In the genomic region with DNA sequence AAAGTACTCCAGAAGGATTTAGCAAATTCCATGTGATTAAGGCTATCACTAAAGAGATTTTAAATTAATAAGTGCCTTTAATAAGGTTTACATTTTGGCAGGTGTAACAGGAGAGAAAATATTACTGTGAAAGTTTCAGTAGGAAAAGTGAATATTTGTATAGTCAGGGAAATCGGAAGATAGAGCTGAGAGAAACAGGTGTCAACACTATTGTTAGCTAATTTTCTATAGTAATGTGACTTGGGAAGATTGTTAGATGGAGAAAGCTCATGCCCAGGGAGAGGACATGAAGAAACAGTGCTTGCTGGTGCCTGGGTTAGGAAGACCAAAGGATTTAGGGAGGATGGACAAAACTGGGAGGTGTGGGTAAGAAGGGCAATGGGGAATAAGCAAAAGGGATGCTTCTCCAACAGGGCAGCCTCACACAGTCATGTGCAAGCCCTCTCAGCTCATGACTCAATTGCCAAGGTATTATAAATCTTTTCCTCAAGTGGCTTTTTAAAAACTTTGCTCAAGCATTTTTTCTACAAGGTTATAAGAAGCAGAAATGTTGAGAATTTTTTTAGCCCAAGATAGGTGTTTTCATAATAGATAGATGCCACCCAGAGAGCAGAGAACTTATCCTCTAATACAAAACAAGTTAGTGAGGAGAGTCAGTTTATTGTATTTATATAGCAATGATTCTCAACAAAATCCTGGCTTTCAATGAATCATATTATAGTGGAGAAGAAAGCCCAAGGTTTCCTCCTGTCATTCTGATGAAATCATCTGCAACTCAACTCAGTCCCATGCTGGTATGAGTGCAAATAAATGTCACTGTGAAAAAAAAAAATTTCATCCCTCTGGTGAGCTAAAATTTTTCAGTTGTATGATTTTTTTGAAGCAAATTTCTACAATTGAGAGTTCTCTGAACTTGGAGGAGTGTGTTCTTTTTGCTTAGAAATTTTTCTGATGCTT, we compare ENCODE assay signal across 1 cellular context.
TF ChIP-seq lines count a peak whose summit lies in the region.

No MANE protein-coding gene starts in this region.

TF ChIP-seq in HEK293, 187 proteins besides CTCF, POLR2A, EP300 and RAD21 (continued from another document):
- TF ChIP-seq, protein P1, sequence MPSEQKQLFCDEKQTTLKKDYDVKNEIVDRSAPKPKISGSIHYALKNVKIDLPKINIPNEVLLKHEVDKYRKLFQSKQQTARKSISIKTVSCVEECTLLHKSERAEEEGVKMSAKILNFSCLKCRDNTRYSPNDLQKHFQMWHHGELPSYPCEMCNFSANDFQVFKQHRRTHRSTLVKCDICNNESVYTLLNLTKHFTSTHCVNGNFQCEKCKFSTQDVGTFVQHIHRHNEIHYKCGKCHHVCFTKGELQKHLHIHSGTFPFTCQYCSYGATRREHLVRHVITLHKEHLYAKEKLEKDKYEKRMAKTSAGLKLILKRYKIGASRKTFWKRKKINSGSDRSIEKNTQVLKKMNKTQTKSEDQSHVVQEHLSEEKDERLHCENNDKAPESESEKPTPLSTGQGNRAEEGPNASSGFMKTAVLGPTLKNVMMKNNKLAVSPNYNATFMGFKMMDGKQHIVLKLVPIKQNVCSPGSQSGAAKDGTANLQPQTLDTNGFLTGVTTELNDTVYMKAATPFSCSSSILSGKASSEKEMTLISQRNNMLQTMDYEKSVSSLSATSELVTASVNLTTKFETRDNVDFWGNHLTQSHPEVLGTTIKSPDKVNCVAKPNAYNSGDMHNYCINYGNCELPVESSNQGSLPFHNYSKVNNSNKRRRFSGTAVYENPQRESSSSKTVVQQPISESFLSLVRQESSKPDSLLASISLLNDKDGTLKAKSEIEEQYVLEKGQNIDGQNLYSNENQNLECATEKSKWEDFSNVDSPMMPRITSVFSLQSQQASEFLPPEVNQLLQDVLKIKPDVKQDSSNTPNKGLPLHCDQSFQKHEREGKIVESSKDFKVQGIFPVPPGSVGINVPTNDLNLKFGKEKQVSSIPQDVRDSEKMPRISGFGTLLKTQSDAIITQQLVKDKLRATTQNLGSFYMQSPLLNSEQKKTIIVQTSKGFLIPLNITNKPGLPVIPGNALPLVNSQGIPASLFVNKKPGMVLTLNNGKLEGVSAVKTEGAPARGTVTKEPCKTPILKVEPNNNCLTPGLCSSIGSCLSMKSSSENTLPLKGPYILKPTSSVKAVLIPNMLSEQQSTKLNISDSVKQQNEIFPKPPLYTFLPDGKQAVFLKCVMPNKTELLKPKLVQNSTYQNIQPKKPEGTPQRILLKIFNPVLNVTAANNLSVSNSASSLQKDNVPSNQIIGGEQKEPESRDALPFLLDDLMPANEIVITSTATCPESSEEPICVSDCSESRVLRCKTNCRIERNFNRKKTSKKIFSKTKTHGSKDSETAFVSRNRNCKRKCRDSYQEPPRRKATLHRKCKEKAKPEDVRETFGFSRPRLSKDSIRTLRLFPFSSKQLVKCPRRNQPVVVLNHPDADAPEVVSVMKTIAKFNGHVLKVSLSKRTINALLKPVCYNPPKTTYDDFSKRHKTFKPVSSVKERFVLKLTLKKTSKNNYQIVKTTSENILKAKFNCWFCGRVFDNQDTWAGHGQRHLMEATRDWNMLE (tag by site-specific recombination; conservative IDR thresholded peaks at IDR 0.05; ENCODE audit: low read depth) = 0 out of 2 replicates have a peak, but pooled peaks have one; percentile 13
- TF ChIP-seq KLF16 (tag by site-specific recombination; IDR thresholded peaks at IDR 0.05) = no peak
- no peak for TF ChIP-seq FEZF1 (tag by site-specific recombination; IDR thresholded peaks at IDR 0.05)
- TF ChIP-seq, protein P2, sequence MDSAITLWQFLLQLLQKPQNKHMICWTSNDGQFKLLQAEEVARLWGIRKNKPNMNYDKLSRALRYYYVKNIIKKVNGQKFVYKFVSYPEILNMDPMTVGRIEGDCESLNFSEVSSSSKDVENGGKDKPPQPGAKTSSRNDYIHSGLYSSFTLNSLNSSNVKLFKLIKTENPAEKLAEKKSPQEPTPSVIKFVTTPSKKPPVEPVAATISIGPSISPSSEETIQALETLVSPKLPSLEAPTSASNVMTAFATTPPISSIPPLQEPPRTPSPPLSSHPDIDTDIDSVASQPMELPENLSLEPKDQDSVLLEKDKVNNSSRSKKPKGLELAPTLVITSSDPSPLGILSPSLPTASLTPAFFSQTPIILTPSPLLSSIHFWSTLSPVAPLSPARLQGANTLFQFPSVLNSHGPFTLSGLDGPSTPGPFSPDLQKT (IDR thresholded peaks at IDR 0.05; ENCODE audit: borderline replicate concordance, low read depth, low read length) = no peak
- no peak for TF ChIP-seq ZNF785 (tag by site-specific recombination; IDR thresholded peaks at IDR 0.05)
- TF ChIP-seq, protein P3, sequence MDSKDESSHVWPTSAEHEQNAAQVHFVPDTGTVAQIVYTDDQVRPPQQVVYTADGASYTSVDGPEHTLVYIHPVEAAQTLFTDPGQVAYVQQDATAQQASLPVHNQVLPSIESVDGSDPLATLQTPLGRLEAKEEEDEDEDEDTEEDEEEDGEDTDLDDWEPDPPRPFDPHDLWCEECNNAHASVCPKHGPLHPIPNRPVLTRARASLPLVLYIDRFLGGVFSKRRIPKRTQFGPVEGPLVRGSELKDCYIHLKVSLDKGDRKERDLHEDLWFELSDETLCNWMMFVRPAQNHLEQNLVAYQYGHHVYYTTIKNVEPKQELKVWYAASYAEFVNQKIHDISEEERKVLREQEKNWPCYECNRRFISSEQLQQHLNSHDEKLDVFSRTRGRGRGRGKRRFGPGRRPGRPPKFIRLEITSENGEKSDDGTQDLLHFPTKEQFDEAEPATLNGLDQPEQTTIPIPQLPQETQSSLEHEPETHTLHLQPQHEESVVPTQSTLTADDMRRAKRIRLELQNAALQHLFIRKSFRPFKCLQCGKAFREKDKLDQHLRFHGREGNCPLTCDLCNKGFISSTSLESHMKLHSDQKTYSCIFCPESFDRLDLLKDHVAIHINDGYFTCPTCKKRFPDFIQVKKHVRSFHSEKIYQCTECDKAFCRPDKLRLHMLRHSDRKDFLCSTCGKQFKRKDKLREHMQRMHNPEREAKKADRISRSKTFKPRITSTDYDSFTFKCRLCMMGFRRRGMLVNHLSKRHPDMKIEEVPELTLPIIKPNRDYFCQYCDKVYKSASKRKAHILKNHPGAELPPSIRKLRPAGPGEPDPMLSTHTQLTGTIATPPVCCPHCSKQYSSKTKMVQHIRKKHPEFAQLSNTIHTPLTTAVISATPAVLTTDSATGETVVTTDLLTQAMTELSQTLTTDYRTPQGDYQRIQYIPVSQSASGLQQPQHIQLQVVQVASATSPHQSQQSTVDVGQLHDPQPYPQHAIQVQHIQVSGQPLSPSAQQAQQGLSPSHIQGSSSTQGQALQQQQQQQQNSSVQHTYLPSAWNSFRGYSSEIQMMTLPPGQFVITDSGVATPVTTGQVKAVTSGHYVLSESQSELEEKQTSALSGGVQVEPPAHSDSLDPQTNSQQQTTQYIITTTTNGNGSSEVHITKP (tag by site-specific recombination; IDR thresholded peaks at IDR 0.05) = no peak
- no peak for TF ChIP-seq BCL11B (tag by site-specific recombination; IDR thresholded peaks at IDR 0.05; ENCODE audit: low read depth)
- TF ChIP-seq ZNF660 (tag by site-specific recombination; IDR thresholded peaks at IDR 0.05) = peak; percentile 64; the same call in 1 of the 2 replicates
- TF ChIP-seq GLI4 (tag by site-specific recombination; IDR thresholded peaks at IDR 0.05) = no peak
- no peak for TF ChIP-seq MEIS1 (CRISPR knock-in tag; IDR thresholded peaks at IDR 0.05; ENCODE audit: borderline replicate concordance)
- no peak for TF ChIP-seq ZBTB48 (tag by site-specific recombination; IDR thresholded peaks at IDR 0.05)
- TF ChIP-seq, protein P4, sequence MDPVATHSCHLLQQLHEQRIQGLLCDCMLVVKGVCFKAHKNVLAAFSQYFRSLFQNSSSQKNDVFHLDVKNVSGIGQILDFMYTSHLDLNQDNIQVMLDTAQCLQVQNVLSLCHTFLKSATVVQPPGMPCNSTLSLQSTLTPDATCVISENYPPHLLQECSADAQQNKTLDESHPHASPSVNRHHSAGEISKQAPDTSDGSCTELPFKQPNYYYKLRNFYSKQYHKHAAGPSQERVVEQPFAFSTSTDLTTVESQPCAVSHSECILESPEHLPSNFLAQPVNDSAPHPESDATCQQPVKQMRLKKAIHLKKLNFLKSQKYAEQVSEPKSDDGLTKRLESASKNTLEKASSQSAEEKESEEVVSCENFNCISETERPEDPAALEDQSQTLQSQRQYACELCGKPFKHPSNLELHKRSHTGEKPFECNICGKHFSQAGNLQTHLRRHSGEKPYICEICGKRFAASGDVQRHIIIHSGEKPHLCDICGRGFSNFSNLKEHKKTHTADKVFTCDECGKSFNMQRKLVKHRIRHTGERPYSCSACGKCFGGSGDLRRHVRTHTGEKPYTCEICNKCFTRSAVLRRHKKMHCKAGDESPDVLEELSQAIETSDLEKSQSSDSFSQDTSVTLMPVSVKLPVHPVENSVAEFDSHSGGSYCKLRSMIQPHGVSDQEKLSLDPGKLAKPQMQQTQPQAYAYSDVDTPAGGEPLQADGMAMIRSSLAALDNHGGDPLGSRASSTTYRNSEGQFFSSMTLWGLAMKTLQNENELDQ (tag by site-specific recombination; IDR thresholded peaks at IDR 0.05; ENCODE audit: low read depth) = no peak
- peak; percentile 58 for TF ChIP-seq PRDM1 (tag by site-specific recombination; IDR thresholded peaks at IDR 0.05)
- TF ChIP-seq, protein P5, sequence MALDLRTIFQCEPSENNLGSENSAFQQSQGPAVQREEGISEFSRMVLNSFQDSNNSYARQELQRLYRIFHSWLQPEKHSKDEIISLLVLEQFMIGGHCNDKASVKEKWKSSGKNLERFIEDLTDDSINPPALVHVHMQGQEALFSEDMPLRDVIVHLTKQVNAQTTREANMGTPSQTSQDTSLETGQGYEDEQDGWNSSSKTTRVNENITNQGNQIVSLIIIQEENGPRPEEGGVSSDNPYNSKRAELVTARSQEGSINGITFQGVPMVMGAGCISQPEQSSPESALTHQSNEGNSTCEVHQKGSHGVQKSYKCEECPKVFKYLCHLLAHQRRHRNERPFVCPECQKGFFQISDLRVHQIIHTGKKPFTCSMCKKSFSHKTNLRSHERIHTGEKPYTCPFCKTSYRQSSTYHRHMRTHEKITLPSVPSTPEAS (tag by site-specific recombination; IDR thresholded peaks at IDR 0.05) = no peak
- peak; percentile 53; the same call in 1 of the 2 replicates for TF ChIP-seq ZEB2 (tag by site-specific recombination; IDR thresholded peaks at IDR 0.05)
- TF ChIP-seq ZNF335 (tag by site-specific recombination; conservative IDR thresholded peaks at IDR 0.05) = peak; percentile 22
- TF ChIP-seq, protein P6, sequence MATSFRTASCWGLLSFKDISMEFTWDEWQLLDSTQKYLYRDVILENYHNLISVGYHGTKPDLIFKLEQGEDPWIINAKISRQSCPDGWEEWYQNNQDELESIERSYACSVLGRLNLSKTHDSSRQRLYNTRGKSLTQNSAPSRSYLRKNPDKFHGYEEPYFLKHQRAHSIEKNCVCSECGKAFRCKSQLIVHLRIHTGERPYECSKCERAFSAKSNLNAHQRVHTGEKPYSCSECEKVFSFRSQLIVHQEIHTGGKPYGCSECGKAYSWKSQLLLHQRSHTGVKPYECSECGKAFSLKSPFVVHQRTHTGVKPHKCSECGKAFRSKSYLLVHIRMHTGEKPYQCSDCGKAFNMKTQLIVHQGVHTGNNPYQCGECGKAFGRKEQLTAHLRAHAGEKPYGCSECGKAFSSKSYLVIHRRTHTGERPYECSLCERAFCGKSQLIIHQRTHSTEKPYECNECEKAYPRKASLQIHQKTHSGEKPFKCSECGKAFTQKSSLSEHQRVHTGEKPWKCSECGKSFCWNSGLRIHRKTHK (tag by site-specific recombination; IDR thresholded peaks at IDR 0.05) = no peak
- TF ChIP-seq HOXA7 (CRISPR knock-in tag; IDR thresholded peaks at IDR 0.05; ENCODE audit: borderline replicate concordance) = no peak
TF ChIP-seq in HEK293: peak in this region for 7.
